16 cellular contexts compared by ENCODE assay signal in the genomic region with DNA sequence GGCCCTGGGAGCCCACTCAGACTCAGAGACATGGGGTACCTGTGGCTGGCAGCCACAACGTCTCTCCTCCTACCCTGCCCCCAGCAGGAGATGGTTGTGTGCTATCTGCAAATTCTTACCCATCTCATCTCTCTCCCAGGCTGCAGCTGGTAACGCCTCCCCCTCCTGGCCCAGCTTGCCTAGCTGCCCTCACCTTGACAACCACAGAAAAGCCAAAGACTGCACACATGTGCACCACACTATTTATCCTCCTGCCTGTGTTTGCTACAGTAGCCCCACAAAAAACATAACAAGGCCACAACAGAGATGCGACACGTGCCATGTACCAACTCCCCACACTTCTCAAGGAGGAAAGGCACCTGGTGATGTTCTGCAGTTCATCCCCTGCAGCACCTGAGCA.
DNase-seq lines count a peak whose midpoint lies in the region; ATAC-seq and TF ChIP-seq lines count a peak whose summit lies in the region.
"Had no signal": no experiment of that assay in that cellular context is flagged by ENCODE, and none has a peak within 500 bp of the region (broad histone marks: within the 10 kb centered on the region; RNA-seq: fewer than 3 reads in every experiment).

No MANE protein-coding gene starts in this region.

- H2AFZ ChIP-seq in GM23338, result peak overlapping the region; percentile 28; the same call in 1 of the 2 replicates

- no peaks in the 10 kb centered on the region for H3K36me3 Mint-ChIP-seq in GM23338 (ENCODE audit: low read depth)
- H3K36me3 Mint-ChIP-seq in stimulated activated naive B cell treated with anti-CD40 and anti-IgM and Interleukin-4, amounts not matched to agents 10 μg/mL and 1 μg/mL and 100 μg/mL, for 72 hours, result peaks cover 0 to 4% of the 10 kb centered on the region in 2 donors
- H3K36me3 Mint-ChIP-seq: CD14-positive monocyte; CD4-positive, alpha-beta memory T cell had no signal

- DNase-seq in NCI-H1417 (lab: John Stamatoyannopoulos, UW) (peak in 2 of 3 experiments; percentile 34 to 68), NCI-H1417 treated with DMSO at 0.1 percent for 48 hours (lab: John Stamatoyannopoulos, UW) (no peak), GM23338 (ENCODE audit: low spot score) (no peak), NCI-H69 (lab: John Stamatoyannopoulos, UW) (peak; percentile 73)
- DNase-seq in stimulated activated naive B cell treated with anti-CD40 and anti-IgM and Interleukin-4, amounts not matched to agents 10 μg/mL and 1 μg/mL and 100 μg/mL, for 72 hours, result no peak
- DNase-seq in activated CD4-positive, alpha-beta T cell treated with anti-CD3 and anti-CD28 coated beads for 48 hours, result no peak
- DNase-seq: 8988T; CD4-positive, alpha-beta memory T cell; DMS53; DND-41; EL had no signal

- no peaks in the 10 kb centered on the region for H3K36me3 ChIP-seq in GM23338 (ENCODE audit: insufficient read depth)
- H3K36me3 ChIP-seq: BLaER1, HAP-1 had no signal

- H3K27ac Mint-ChIP-seq in GM23338, result no peak overlapping the region
- peak overlapping the region; percentile 4 for H3K27ac Mint-ChIP-seq in stimulated activated naive B cell treated with anti-CD40 and anti-IgM and Interleukin-4, amounts not matched to agents 10 μg/mL and 1 μg/mL and 100 μg/mL, for 72 hours
- H3K27ac Mint-ChIP-seq: CD14-positive monocyte; CD4-positive, alpha-beta memory T cell had no signal

- no peaks in the 10 kb centered on the region; the same call in 1 of the 2 replicates for H3K4me1 ChIP-seq in GM23338 (ENCODE audit: insufficient read depth)
- H3K4me1 ChIP-seq: HAP-1 had no signal

- H3K4me3 ChIP-seq in GM23338, result no peak overlapping the region
- H3K4me3 ChIP-seq: BLaER1, GM12878, HAP-1 had no signal

- no peaks in the 10 kb centered on the region for H3K27me3 ChIP-seq in GM23338 (ENCODE audit: insufficient read depth)
- H3K27me3 ChIP-seq: BLaER1 had no signal

- no peak overlapping the region for H3K4me3 Mint-ChIP-seq in GM23338
- H3K4me3 Mint-ChIP-seq in stimulated activated naive B cell treated with anti-CD40 and anti-IgM and Interleukin-4, amounts not matched to agents 10 μg/mL and 1 μg/mL and 100 μg/mL, for 72 hours, result no peak overlapping the region
- H3K4me3 Mint-ChIP-seq: CD14-positive monocyte; CD4-positive, alpha-beta memory T cell had no signal

- no peaks in the 10 kb centered on the region for H3K9me2 ChIP-seq in GM23338 (ENCODE audit: insufficient read depth)

- no peaks in the 10 kb centered on the region for H3K79me2 ChIP-seq in GM23338 (replicated peaks; ENCODE audit: insufficient read depth)

- ATAC-seq in GM23338 (no peak), GM18517 (IDR thresholded peaks at IDR 0.05; ENCODE audit: unreplicated experiment) (no peak)
- ATAC-seq in stimulated activated naive B cell treated with anti-CD40 and anti-IgM and Interleukin-4, amounts not matched to agents 10 μg/mL and 1 μg/mL and 100 μg/mL, for 72 hours (replicated peaks), result no peak
- ATAC-seq: GM12878 had no signal

- no peaks in the 10 kb centered on the region for H4K20me1 ChIP-seq in GM23338 (replicated peaks; ENCODE audit: insufficient read depth)
- H4K20me1 ChIP-seq: BLaER1 had no signal

- no peak overlapping the region for H3K4me2 ChIP-seq in GM23338

- no peaks in the 10 kb centered on the region for H3F3A ChIP-seq in GM23338 (replicated peaks; ENCODE audit: low read depth)

- no peaks in the 10 kb centered on the region for H3K9me3 Mint-ChIP-seq in GM23338
- H3K9me3 Mint-ChIP-seq in stimulated activated naive B cell treated with anti-CD40 and anti-IgM and Interleukin-4, amounts not matched to agents 10 μg/mL and 1 μg/mL and 100 μg/mL, for 72 hours, result peaks cover 0 to 4% of the 10 kb centered on the region in 2 donors

- peaks cover 13% of the 10 kb centered on the region for H3K4me1 Mint-ChIP-seq in GM23338
- peaks cover 0 to 9% of the 10 kb centered on the region in 2 donors for H3K4me1 Mint-ChIP-seq in stimulated activated naive B cell treated with anti-CD40 and anti-IgM and Interleukin-4, amounts not matched to agents 10 μg/mL and 1 μg/mL and 100 μg/mL, for 72 hours
- H3K4me1 Mint-ChIP-seq: CD14-positive monocyte; CD4-positive, alpha-beta memory T cell had no signal

- H3K27ac ChIP-seq in GM23338 (ENCODE audit: low read depth), result no peak overlapping the region
- H3K27ac ChIP-seq: BLaER1 had no signal

- peaks cover 4% of the 10 kb centered on the region for H3K27me3 Mint-ChIP-seq in GM23338 (ENCODE audit: insufficient read depth, low read depth, poor library complexity)
- H3K27me3 Mint-ChIP-seq in stimulated activated naive B cell treated with anti-CD40 and anti-IgM and Interleukin-4, amounts not matched to agents 10 μg/mL and 1 μg/mL and 100 μg/mL, for 72 hours, result peaks cover 4 to 9% of the 10 kb centered on the region in 2 donors

- no peak for TF ChIP-seq CTCF in GM23338 (conservative IDR thresholded peaks at IDR 0.05; ENCODE audit: low read depth in 2 of 2)

TF ChIP-seq in GM23338, 12 proteins besides CTCF, POLR2A, EP300 and RAD21 (continues in another document):
- no peak for TF ChIP-seq ZNF331 (CRISPR knock-in tag; IDR thresholded peaks at IDR 0.05; ENCODE audit: low read depth)
- TF ChIP-seq, protein P1, sequence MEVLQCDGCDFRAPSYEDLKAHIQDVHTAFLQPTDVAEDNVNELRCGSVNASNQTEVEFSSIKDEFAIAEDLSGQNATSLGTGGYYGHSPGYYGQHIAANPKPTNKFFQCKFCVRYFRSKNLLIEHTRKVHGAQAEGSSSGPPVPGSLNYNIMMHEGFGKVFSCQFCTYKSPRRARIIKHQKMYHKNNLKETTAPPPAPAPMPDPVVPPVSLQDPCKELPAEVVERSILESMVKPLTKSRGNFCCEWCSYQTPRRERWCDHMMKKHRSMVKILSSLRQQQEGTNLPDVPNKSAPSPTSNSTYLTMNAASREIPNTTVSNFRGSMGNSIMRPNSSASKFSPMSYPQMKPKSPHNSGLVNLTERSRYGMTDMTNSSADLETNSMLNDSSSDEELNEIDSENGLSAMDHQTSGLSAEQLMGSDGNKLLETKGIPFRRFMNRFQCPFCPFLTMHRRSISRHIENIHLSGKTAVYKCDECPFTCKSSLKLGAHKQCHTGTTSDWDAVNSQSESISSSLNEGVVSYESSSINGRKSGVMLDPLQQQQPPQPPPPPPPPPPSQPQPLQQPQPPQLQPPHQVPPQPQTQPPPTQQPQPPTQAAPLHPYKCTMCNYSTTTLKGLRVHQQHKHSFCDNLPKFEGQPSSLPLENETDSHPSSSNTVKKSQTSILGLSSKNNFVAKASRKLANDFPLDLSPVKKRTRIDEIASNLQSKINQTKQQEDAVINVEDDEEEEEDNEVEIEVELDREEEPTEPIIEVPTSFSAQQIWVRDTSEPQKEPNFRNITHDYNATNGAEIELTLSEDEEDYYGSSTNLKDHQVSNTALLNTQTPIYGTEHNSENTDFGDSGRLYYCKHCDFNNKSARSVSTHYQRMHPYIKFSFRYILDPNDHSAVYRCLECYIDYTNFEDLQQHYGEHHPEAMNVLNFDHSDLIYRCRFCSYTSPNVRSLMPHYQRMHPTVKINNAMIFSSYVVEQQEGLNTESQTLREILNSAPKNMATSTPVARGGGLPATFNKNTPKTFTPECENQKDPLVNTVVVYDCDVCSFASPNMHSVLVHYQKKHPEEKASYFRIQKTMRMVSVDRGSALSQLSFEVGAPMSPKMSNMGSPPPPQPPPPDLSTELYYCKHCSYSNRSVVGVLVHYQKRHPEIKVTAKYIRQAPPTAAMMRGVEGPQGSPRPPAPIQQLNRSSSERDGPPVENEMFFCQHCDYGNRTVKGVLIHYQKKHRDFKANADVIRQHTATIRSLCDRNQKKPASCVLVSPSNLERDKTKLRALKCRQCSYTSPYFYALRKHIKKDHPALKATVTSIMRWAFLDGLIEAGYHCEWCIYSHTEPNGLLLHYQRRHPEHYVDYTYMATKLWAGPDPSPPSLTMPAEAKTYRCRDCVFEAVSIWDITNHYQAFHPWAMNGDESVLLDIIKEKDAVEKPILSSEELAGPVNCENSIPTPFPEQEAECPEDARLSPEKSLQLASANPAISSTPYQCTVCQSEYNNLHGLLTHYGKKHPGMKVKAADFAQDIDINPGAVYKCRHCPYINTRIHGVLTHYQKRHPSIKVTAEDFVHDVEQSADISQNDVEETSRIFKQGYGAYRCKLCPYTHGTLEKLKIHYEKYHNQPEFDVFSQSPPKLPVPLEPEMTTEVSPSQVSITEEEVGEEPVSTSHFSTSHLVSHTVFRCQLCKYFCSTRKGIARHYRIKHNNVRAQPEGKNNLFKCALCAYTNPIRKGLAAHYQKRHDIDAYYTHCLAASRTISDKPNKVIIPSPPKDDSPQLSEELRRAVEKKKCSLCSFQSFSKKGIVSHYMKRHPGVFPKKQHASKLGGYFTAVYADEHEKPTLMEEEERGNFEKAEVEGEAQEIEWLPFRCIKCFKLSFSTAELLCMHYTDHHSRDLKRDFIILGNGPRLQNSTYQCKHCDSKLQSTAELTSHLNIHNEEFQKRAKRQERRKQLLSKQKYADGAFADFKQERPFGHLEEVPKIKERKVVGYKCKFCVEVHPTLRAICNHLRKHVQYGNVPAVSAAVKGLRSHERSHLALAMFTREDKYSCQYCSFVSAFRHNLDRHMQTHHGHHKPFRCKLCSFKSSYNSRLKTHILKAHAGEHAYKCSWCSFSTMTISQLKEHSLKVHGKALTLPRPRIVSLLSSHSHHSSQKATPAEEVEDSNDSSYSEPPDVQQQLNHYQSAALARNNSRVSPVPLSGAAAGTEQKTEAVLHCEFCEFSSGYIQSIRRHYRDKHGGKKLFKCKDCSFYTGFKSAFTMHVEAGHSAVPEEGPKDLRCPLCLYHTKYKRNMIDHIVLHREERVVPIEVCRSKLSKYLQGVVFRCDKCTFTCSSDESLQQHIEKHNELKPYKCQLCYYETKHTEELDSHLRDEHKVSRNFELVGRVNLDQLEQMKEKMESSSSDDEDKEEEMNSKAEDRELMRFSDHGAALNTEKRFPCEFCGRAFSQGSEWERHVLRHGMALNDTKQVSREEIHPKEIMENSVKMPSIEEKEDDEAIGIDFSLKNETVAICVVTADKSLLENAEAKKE (CRISPR knock-in tag; IDR thresholded peaks at IDR 0.05), result no peak
- TF ChIP-seq EZH2phosphoT487 (IDR thresholded peaks at IDR 0.05; ENCODE audit: unreplicated experiment), result no peak
- TF ChIP-seq, protein P2, sequence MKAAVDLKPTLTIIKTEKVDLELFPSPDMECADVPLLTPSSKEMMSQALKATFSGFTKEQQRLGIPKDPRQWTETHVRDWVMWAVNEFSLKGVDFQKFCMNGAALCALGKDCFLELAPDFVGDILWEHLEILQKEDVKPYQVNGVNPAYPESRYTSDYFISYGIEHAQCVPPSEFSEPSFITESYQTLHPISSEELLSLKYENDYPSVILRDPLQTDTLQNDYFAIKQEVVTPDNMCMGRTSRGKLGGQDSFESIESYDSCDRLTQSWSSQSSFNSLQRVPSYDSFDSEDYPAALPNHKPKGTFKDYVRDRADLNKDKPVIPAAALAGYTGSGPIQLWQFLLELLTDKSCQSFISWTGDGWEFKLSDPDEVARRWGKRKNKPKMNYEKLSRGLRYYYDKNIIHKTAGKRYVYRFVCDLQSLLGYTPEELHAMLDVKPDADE (IDR thresholded peaks at IDR 0.05), result no peak
- no peak for TF ChIP-seq JUNB (IDR thresholded peaks at IDR 0.05; ENCODE audit: unreplicated experiment)
- TF ChIP-seq ZNF114 (CRISPR knock-in tag; IDR thresholded peaks at IDR 0.05), result no peak
- TF ChIP-seq POLR2AphosphoS5 (IDR thresholded peaks at IDR 0.05; ENCODE audit: low read depth), result no peak
- TF ChIP-seq STAT1 (IDR thresholded peaks at IDR 0.05; ENCODE audit: unreplicated experiment), result no peak
- no peak for TF ChIP-seq NANOG (IDR thresholded peaks at IDR 0.05; ENCODE audit: borderline replicate concordance)

Comparison
In these comparisons a context has a peak if more than half of its experiments do, and no peak if none do; other contexts are left out.
1. DNase-seq: peak in NCI-H1417 (2 of 3) and NCI-H69 (single experiment); none in NCI-H1417 treated with DMSO at 0.1 percent for 48 hours (single experiment), GM23338 (single experiment), stimulated activated naive B cell treated with anti-CD40 and anti-IgM and Interleukin-4, amounts not matched to agents 10 μg/mL and 1 μg/mL and 100 μg/mL, for 72 hours (single experiment) and activated CD4-positive, alpha-beta T cell treated with anti-CD3 and anti-CD28 coated beads for 48 hours (single experiment).